In the genomic region with DNA sequence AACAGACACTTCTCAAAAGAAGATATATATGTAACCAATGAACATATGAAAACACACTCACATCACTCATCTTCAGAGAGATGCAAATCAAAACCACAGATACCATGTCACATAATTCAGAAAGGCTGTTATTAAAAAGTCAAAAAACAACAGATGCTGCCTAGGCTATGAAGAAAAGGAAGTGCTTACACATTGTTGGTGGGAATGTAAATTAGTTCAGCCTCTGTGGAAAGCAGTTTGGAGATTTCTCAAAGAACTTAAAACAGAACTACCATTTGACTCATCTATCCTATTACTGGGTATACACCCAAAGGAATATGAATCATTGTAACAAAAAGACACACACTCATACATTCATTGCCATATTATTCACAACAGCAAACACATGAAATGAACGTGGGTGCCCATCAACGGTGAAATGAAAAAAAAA, we compare ENCODE assay signal across 11 cellular contexts. TPM values are rescaled to one million over a fixed set of nuclear protein-coding genes. Genes with fewer than 3 reads are reported as not detected.
DNase-seq lines count a peak whose midpoint lies in the region; ATAC-seq, FAIRE-seq and TF ChIP-seq lines count a peak whose summit lies in the region.
"Had no signal": no experiment of that assay in that cellular context is flagged by ENCODE, and none has a peak within 500 bp of the region (broad histone marks: within the 10 kb centered on the region; RNA-seq: fewer than 3 reads in every experiment).

No MANE protein-coding gene starts in this region.

- peaks cover 3% of the 10 kb centered on the region for H3K9me3 Mint-ChIP-seq in activated T-helper 17 cell treated with anti-CD3 and anti-CD28 coated beads, Interleukin-2, amount 50 U/mL, for 72 hours
- H3K9me3 Mint-ChIP-seq in endodermal cell, result peaks cover 7% of the 10 kb centered on the region

- H3K9me2 ChIP-seq in Karpas-422 (replicated peaks; ENCODE audit: insufficient read depth, low read length), result no peaks in the 10 kb centered on the region

- DNase-seq in A172 (ENCODE audit: low spot score) (peak; percentile 0), HTR-8/SVneo (ENCODE audit: insufficient read length, low spot score) (no peak), endodermal cell (no peak), Karpas-422 (no peak), NCI-H1105 (lab: John Stamatoyannopoulos, UW) (no peak)

- H3K27ac ChIP-seq in endodermal cell (ENCODE audit: low read depth, low read length), result no peak overlapping the region
- H3K27ac ChIP-seq in Karpas-422 (ENCODE audit: low read length), result no peak overlapping the region
- H3K27ac ChIP-seq: skin epidermis had no signal

- H3K4me3 Mint-ChIP-seq in activated T-helper 17 cell treated with anti-CD3 and anti-CD28 coated beads, Interleukin-2, amount 50 U/mL, for 72 hours, result peak overlapping the region; percentile 36
- no peak overlapping the region for H3K4me3 Mint-ChIP-seq in endodermal cell
- H3K4me3 Mint-ChIP-seq: CD4-positive, CD25-positive, alpha-beta regulatory T cell had no signal

- peak overlapping the region; percentile 55 for H3K27ac Mint-ChIP-seq in activated T-helper 17 cell treated with anti-CD3 and anti-CD28 coated beads, Interleukin-2, amount 50 U/mL, for 72 hours
- H3K27ac Mint-ChIP-seq in endodermal cell, result no peak overlapping the region
- H3K27ac Mint-ChIP-seq: CD4-positive, CD25-positive, alpha-beta regulatory T cell had no signal

- ATAC-seq in GM19043 (IDR thresholded peaks at IDR 0.05; ENCODE audit: low read depth, unreplicated experiment) (peak; percentile 96), HG03060 (IDR thresholded peaks at IDR 0.05; ENCODE audit: low read depth, unreplicated experiment) (peak; percentile 75)
- ATAC-seq in activated T-helper 17 cell treated with anti-CD3 and anti-CD28 coated beads, Interleukin-2, amount 50 U/mL, for 72 hours (replicated peaks), result peak; percentile 94
- ATAC-seq: K562 had no signal

- H3K36me3 ChIP-seq in endodermal cell (ENCODE audit: control insufficient read depth, insufficient read depth, low read length) (no peaks in the 10 kb centered on the region), Karpas-422 (ENCODE audit: insufficient read depth, low read length) (no peaks in the 10 kb centered on the region)

- H3K4me1 ChIP-seq in endodermal cell (ENCODE audit: control insufficient read depth, insufficient read depth, low read length), result no peaks in the 10 kb centered on the region
- H3K4me1 ChIP-seq in Karpas-422 (ENCODE audit: low read length), result no peaks in the 10 kb centered on the region

- TF ChIP-seq CTCF in endodermal cell (conservative IDR thresholded peaks at IDR 0.05), result no peak

- H3K4me3 ChIP-seq in endodermal cell (ENCODE audit: low read length) (no peak overlapping the region), Karpas-422 (ENCODE audit: low read length) (no peak overlapping the region)
- H3K4me3 ChIP-seq: K562, skin epidermis had no signal

- no peaks in the 10 kb centered on the region for H3K79me2 ChIP-seq in Karpas-422 (ENCODE audit: low read length)

- FAIRE-seq in HTR-8/SVneo (lab: Jason Lieb, UNC), result no peak
- FAIRE-seq: K562 had no signal

- no peak overlapping the region for H3K4me2 ChIP-seq in Karpas-422 (ENCODE audit: low read depth, low read length, poor library complexity, severe bottlenecking)

- peaks cover 16% of the 10 kb centered on the region for H3K9me3 ChIP-seq in endodermal cell (ENCODE audit: control insufficient read depth, low read length)
- no peaks in the 10 kb centered on the region for H3K9me3 ChIP-seq in Karpas-422 (ENCODE audit: low read length)

- H3K4me1 Mint-ChIP-seq in activated T-helper 17 cell treated with anti-CD3 and anti-CD28 coated beads, Interleukin-2, amount 50 U/mL, for 72 hours, result peaks cover 5% of the 10 kb centered on the region
- H3K4me1 Mint-ChIP-seq in endodermal cell, result peaks cover 4% of the 10 kb centered on the region
- H3K4me1 Mint-ChIP-seq: CD4-positive, CD25-positive, alpha-beta regulatory T cell had no signal

- H2AFZ ChIP-seq in Karpas-422 (ENCODE audit: low read length), result no peak overlapping the region

- H3K27me3 ChIP-seq in endodermal cell (ENCODE audit: control insufficient read depth, insufficient read depth, low read length, poor library complexity, severe bottlenecking), result no peaks in the 10 kb centered on the region
- H3K27me3 ChIP-seq in Karpas-422 (ENCODE audit: low read length), result no peaks in the 10 kb centered on the region

- no peaks in the 10 kb centered on the region for H3K36me3 Mint-ChIP-seq in activated T-helper 17 cell treated with anti-CD3 and anti-CD28 coated beads, Interleukin-2, amount 50 U/mL, for 72 hours (ENCODE audit: low read depth)
- H3K36me3 Mint-ChIP-seq in endodermal cell (ENCODE audit: low read depth), result no peaks in the 10 kb centered on the region
- H3K36me3 Mint-ChIP-seq: CD4-positive, CD25-positive, alpha-beta regulatory T cell had no signal

- WGBS in endodermal cell (ENCODE audit: insufficient coverage in 1 of 2, insufficient read length in 1 of 2), 2 experiments, result no CpG with 5 or more reads among the region's 2 CpGs

- no peaks in the 10 kb centered on the region for H4K20me1 ChIP-seq in Karpas-422 (ENCODE audit: insufficient read depth, low read depth, low read length)

- H3K9ac ChIP-seq in endodermal cell (ENCODE audit: extremely low read depth, low read length, poor library complexity, severe bottlenecking) (no peak overlapping the region), Karpas-422 (ENCODE audit: low read length) (no peak overlapping the region)

- peaks cover 17% of the 10 kb centered on the region for H3K27me3 Mint-ChIP-seq in activated T-helper 17 cell treated with anti-CD3 and anti-CD28 coated beads, Interleukin-2, amount 50 U/mL, for 72 hours
- H3K27me3 Mint-ChIP-seq in endodermal cell (ENCODE audit: insufficient read depth), result no peaks in the 10 kb centered on the region

RNA-seq across cellular contexts. Expression of a gene that starts 35.1 kb away (rescaled TPM):
- 17.1 and 27.3 TPM in 2 replicates for total RNA-seq in A172 (2014; rRNA removed; shearing (Covaris generic))
- under 1 TPM; 0.26 TPM for total RNA-seq in activated T-helper 17 cell treated with anti-CD3 and anti-CD28 coated beads, Interleukin-2, amount 50 U/mL, for 72 hours
- 1 to 10 TPM; 2.1 to 5.9 TPM for total RNA-seq in endodermal cell
- polyA plus RNA-seq in endodermal cell (2013, experiment 1 of 2), result 0.64 TPM
- polyA plus RNA-seq in endodermal cell (2013, experiment 2 of 2), result 0.79 TPM
- 0.78 and 1.0 TPM in 2 replicates for total RNA-seq in Karpas-422 (2014; rRNA removed; shearing (Covaris generic); ENCODE audit: low replicate concordance)
